In genomic region chr6:50824505-50824904, GRCh38 we compare ENCODE assay signal across 20 cellular contexts. TPM values are rescaled to one million over a fixed set of nuclear protein-coding genes. Genes with fewer than 3 reads are reported as not detected.
"Had no signal": no experiment of that assay in that cellular context is flagged by ENCODE, and none has a peak within 500 bp of the region (broad histone marks: within the 10 kb centered on the region; RNA-seq: fewer than 3 reads in every experiment).

No MANE protein-coding gene starts in this region.

- DNase-seq: activated CD4-positive, alpha-beta T cell treated with anti-CD3 and anti-CD28 coated beads, Interleukin-2, amount 50 U/mL, for 1 hour; activated T-cell treated with anti-CD3 and anti-CD28 coated beads, Interleukin-2, amount 50 U/mL, for 1 hour; amniotic stem cell; brain microvascular endothelial cell; heart right ventricle; immature natural killer cell; left lung; mesenchymal stem cell; sigmoid colon; stimulated activated CD4-positive, alpha-beta T cell treated with anti-CD3 and anti-CD28 coated beads, Interleukin-2, amount 100 ng/mL, for 24 hours; stimulated activated naive CD4-positive, alpha-beta T cell; substantia nigra; T-helper 17 cell; upper lobe of left lung had no signal

- H3K4me3 Mint-ChIP-seq: immature natural killer cell, T-helper 17 cell had no signal

- H3K4me3 ChIP-seq: heart right ventricle, left lung, sigmoid colon, upper lobe of left lung had no signal

- H3K27ac Mint-ChIP-seq: activated naive CD4-positive, alpha-beta T cell treated with anti-CD3 and anti-CD28 coated beads, Interleukin-2, amount 50 U/mL, for 72 hours; immature natural killer cell; T-helper 17 cell had no signal

- H3K36me3 ChIP-seq: brain microvascular endothelial cell, heart right ventricle, left lung, sigmoid colon, upper lobe of left lung had no signal

- H3K27ac ChIP-seq: brain microvascular endothelial cell, heart right ventricle, left lung, sigmoid colon, upper lobe of left lung had no signal

- ATAC-seq: activated naive CD4-positive, alpha-beta T cell treated with anti-CD3 and anti-CD28 coated beads, Interleukin-2, amount 50 U/mL, for 72 hours; esophagus mucosa; heart right ventricle; left lung; T-helper 17 cell had no signal

- H3K9me3 ChIP-seq: heart right ventricle, left lung, sigmoid colon, upper lobe of left lung had no signal

RNA-seq across cellular contexts. Expression of gene TFAP2B, which starts 5.8 kb away (rescaled TPM):
- total RNA-seq: activated naive CD4-positive, alpha-beta T cell treated with anti-CD3 and anti-CD28 coated beads, Interleukin-2, amount 50 U/mL, for 72 hours; dermis microvascular lymphatic vessel endothelial cell; fibroblast of villous mesenchyme; heart right ventricle; osteoblast; pulmonary artery endothelial cell; T-helper 17 cell had no signal
- polyA plus RNA-seq: immature natural killer cell had no signal
